Comparison of ENCODE assay signal across 8 cellular contexts in genomic region chr2:42359894-42360483, GRCh38. TPM values are rescaled to one million over a fixed set of nuclear protein-coding genes. Genes with fewer than 3 reads are reported as not detected.
A peak's percentile ranks its signal among the peaks of the same experiment; 100 is the strongest.
DNase-seq lines count a peak whose midpoint lies in the region; ATAC-seq and TF ChIP-seq lines count a peak whose summit lies in the region.

No MANE protein-coding gene starts in this region.

- H3F3A ChIP-seq in GM23338 (replicated peaks; ENCODE audit: low read depth): no peaks in the 10 kb centered on the region; the same call in 1 of the 2 replicates

- no peaks in the 10 kb centered on the region for H3K27me3 ChIP-seq in GM23338 (ENCODE audit: insufficient read depth)
- no peaks in the 10 kb centered on the region for H3K27me3 ChIP-seq in esophagus muscularis mucosa
- no peaks in the 10 kb centered on the region for H3K27me3 ChIP-seq in trophoblast cell (ENCODE audit: insufficient read depth, low read length)

- H2AK5ac ChIP-seq in trophoblast cell (ENCODE audit: low read length): no peak overlapping the region

- H3K18ac ChIP-seq in trophoblast cell (ENCODE audit: low read length): peak overlapping the region; percentile 51

- H3K27ac ChIP-seq in 22Rv1: peak overlapping the region; percentile 88; the same call in 1 of the 2 replicates
- no peak overlapping the region; the same call in 1 of the 2 replicates for H3K27ac ChIP-seq in GM23338 (ENCODE audit: low read depth)
- H3K27ac ChIP-seq in esophagus muscularis mucosa (replicated peaks in 1 of 4): peak overlapping the region in 2 of 4 donors; percentile 92 to 93
- H3K27ac ChIP-seq in trophoblast cell (ENCODE audit: low read depth, low read length): no peak overlapping the region

- H3K4me3 ChIP-seq in GM23338 (peak overlapping the region; percentile 96), esophagus muscularis mucosa (peak overlapping the region; percentile 89 to 99 (median 92)), trophoblast cell (ENCODE audit: low read depth, low read length) (no peak overlapping the region)

- ATAC-seq in GM23338 (no peak), GM19455 (IDR thresholded peaks at IDR 0.05; ENCODE audit: unreplicated experiment) (no peak), HG03342 (IDR thresholded peaks at IDR 0.05; ENCODE audit: unreplicated experiment) (no peak)

- no peaks in the 10 kb centered on the region for H3K9me2 ChIP-seq in GM23338 (ENCODE audit: insufficient read depth)

- peak overlapping the region; percentile 100 for H3K4ac ChIP-seq in trophoblast cell (ENCODE audit: low read depth, low read length)

- no peak for TF ChIP-seq EP300 in esophagus muscularis mucosa (IDR thresholded peaks at IDR 0.05)

- H2BK5ac ChIP-seq in trophoblast cell (ENCODE audit: low read depth, low read length, poor library complexity): no peak overlapping the region

- H3K36me3 ChIP-seq in GM23338 (ENCODE audit: insufficient read depth) (no peaks in the 10 kb centered on the region), esophagus muscularis mucosa (no peaks in the 10 kb centered on the region), trophoblast cell (ENCODE audit: control insufficient read depth in 1 of 2, insufficient read depth in 2 of 2, low read length in 2 of 2) (peaks cover 0 to 2% of the 10 kb centered on the region in 2 experiments)

- no peaks in the 10 kb centered on the region for H3K9me3 ChIP-seq in esophagus muscularis mucosa
- H3K9me3 ChIP-seq in trophoblast cell (ENCODE audit: insufficient read depth, low read depth, low read length): no peaks in the 10 kb centered on the region

- H3K27ac Mint-ChIP-seq in GM23338: peak overlapping the region; percentile 100
- peak overlapping the region; percentile 98 for H3K27ac Mint-ChIP-seq in T-helper 1 cell treated with Interleukin-12 subunit alpha and Interleukin-12 subunit beta and Interleukin-4 antibody, amounts not matched to agents 30 μg/mL and 1 μg/mL, for 36 hours

- H3K4me1 ChIP-seq in GM23338 (ENCODE audit: insufficient read depth): peaks cover 19% of the 10 kb centered on the region
- peaks cover 23 to 47% (median 39%) of the 10 kb centered on the region in 4 donors for H3K4me1 ChIP-seq in esophagus muscularis mucosa
- peaks cover 3 to 7% of the 10 kb centered on the region in 2 experiments for H3K4me1 ChIP-seq in trophoblast cell (ENCODE audit: control insufficient read depth in 1 of 2, insufficient read depth in 2 of 2, low read length in 2 of 2)

- intact Hi-C loops in esophagus muscularis mucosa (cut with DNase I): no loop called here

- H3K79me2 ChIP-seq in GM23338 (replicated peaks; ENCODE audit: insufficient read depth) (peaks cover 59% of the 10 kb centered on the region), trophoblast cell (ENCODE audit: control insufficient read depth, insufficient read depth, low read length, poor library complexity) (peaks cover 19% of the 10 kb centered on the region)

- no peak overlapping the region for H4K91ac ChIP-seq in trophoblast cell (ENCODE audit: low read depth, low read length)

- H3K4me2 ChIP-seq in GM23338 (peak overlapping the region; percentile 99), trophoblast cell (ENCODE audit: low read length) (peak overlapping the region; percentile 64)

- WGBS in esophagus muscularis mucosa: 25% methylated on average over 13 of the region's 13 CpGs
- no CpG with 5 or more reads among the region's 13 CpGs for WGBS in trophoblast cell (ENCODE audit: extremely low coverage, insufficient coverage, insufficient read length)

- H3K4me3 Mint-ChIP-seq in GM23338: peak overlapping the region; percentile 95
- H3K4me3 Mint-ChIP-seq in T-helper 1 cell treated with Interleukin-12 subunit alpha and Interleukin-12 subunit beta and Interleukin-4 antibody, amounts not matched to agents 30 μg/mL and 1 μg/mL, for 36 hours: peak overlapping the region; percentile 93

- peak overlapping the region; percentile 62 for H4K8ac ChIP-seq in trophoblast cell (ENCODE audit: low read depth, low read length)

- peak overlapping the region; percentile 98 for H3K9ac ChIP-seq in trophoblast cell (ENCODE audit: low read length)

- peaks cover 8% of the 10 kb centered on the region for H3K79me1 ChIP-seq in trophoblast cell (ENCODE audit: low read length)

- peaks cover 25% of the 10 kb centered on the region for H3K4me1 Mint-ChIP-seq in GM23338
- H3K4me1 Mint-ChIP-seq in T-helper 1 cell treated with Interleukin-12 subunit alpha and Interleukin-12 subunit beta and Interleukin-4 antibody, amounts not matched to agents 30 μg/mL and 1 μg/mL, for 36 hours (ENCODE audit: low read depth): peaks cover 40% of the 10 kb centered on the region

- peak overlapping the region; percentile 88 for H2BK120ac ChIP-seq in trophoblast cell (ENCODE audit: insufficient read depth, low read length, poor library complexity)

- H3K14ac ChIP-seq in trophoblast cell (ENCODE audit: low read length): no peak overlapping the region

- no peaks in the 10 kb centered on the region for H3K36me3 Mint-ChIP-seq in GM23338 (ENCODE audit: low read depth)
- H3K36me3 Mint-ChIP-seq in T-helper 1 cell treated with Interleukin-12 subunit alpha and Interleukin-12 subunit beta and Interleukin-4 antibody, amounts not matched to agents 30 μg/mL and 1 μg/mL, for 36 hours (ENCODE audit: low read depth): peaks cover 5% of the 10 kb centered on the region

- no peak overlapping the region for H3K23ac ChIP-seq in trophoblast cell (ENCODE audit: low read length)

- no peak overlapping the region for H2BK12ac ChIP-seq in trophoblast cell (ENCODE audit: low read length)

- H2AFZ ChIP-seq in GM23338 (no peak overlapping the region), trophoblast cell (ENCODE audit: insufficient read depth, low read length, poor library complexity) (no peak overlapping the region)

- H4K12ac ChIP-seq in trophoblast cell (ENCODE audit: low read depth, low read length): peak overlapping the region; percentile 51

- H3K9me3 Mint-ChIP-seq in GM23338: no peaks in the 10 kb centered on the region
- no peaks in the 10 kb centered on the region for H3K9me3 Mint-ChIP-seq in T-helper 1 cell treated with Interleukin-12 subunit alpha and Interleukin-12 subunit beta and Interleukin-4 antibody, amounts not matched to agents 30 μg/mL and 1 μg/mL, for 36 hours

- H3K27me3 Mint-ChIP-seq in GM23338 (ENCODE audit: insufficient read depth, low read depth, poor library complexity): peaks cover 12% of the 10 kb centered on the region
- no peaks in the 10 kb centered on the region for H3K27me3 Mint-ChIP-seq in T-helper 1 cell treated with Interleukin-12 subunit alpha and Interleukin-12 subunit beta and Interleukin-4 antibody, amounts not matched to agents 30 μg/mL and 1 μg/mL, for 36 hours (ENCODE audit: low read depth)

- H4K20me1 ChIP-seq in GM23338 (replicated peaks; ENCODE audit: insufficient read depth): peaks cover 32% of the 10 kb centered on the region

- TF ChIP-seq CTCF in 22Rv1 (IDR thresholded peaks at IDR 0.05) (no peak), GM23338 (conservative IDR thresholded peaks at IDR 0.05; ENCODE audit: low read depth in 2 of 2) (no peak), esophagus muscularis mucosa (IDR thresholded peaks at IDR 0.05) (no peak)

- no peak for TF ChIP-seq POLR2A in esophagus muscularis mucosa (IDR thresholded peaks at IDR 0.05; ENCODE audit: low read depth)

- DNase-seq in GM23338 (ENCODE audit: low spot score) (no peak), esophagus muscularis mucosa (ENCODE audit: extremely low spot score) (no peak), trophoblast cell (peak in 1 of 2 donors; percentile 16), putamen (ENCODE audit: low spot score) (no peak)

TF ChIP-seq in GM23338, 12 proteins besides CTCF, POLR2A, EP300 and RAD21 (continues in another document):
- TF ChIP-seq REST (IDR thresholded peaks at IDR 0.05; ENCODE audit: unreplicated experiment) (no peak), CREB1 (CRISPR knock-in tag; IDR thresholded peaks at IDR 0.05; ENCODE audit: low read depth) (no peak), STAT1 (IDR thresholded peaks at IDR 0.05; ENCODE audit: unreplicated experiment) (no peak), ETS1 (IDR thresholded peaks at IDR 0.05) (no peak), ZNF114 (CRISPR knock-in tag; IDR thresholded peaks at IDR 0.05) (no peak), EZH2 (IDR thresholded peaks at IDR 0.05; ENCODE audit: low read depth, unreplicated experiment) (no peak), EZH2phosphoT487 (IDR thresholded peaks at IDR 0.05; ENCODE audit: unreplicated experiment) (no peak)

RNA-seq across cellular contexts. Expression of gene COX7A2L, which starts 1.0 kb away (rescaled TPM):
- 149 and 158 TPM in 2 replicates for total RNA-seq in GM23338 (2014; rRNA removed; shearing (Covaris generic))
- polyA plus RNA-seq in GM23338 (2016; fragmentation: Nextera tagmentation; extraction: Ambion mirVana): 112 and 118 TPM in 2 replicates
- total RNA-seq in esophagus muscularis mucosa: 100 to 1,000 TPM in 1 of 4 donors, 10 to 100 TPM in 3; 56.9 to 122 (median 95.1) TPM
- 75.1 and 75.4 TPM in 2 replicates for polyA plus RNA-seq in trophoblast cell (2013)
